Comparison of ENCODE assay signal across 2 cellular contexts in the genomic region with DNA sequence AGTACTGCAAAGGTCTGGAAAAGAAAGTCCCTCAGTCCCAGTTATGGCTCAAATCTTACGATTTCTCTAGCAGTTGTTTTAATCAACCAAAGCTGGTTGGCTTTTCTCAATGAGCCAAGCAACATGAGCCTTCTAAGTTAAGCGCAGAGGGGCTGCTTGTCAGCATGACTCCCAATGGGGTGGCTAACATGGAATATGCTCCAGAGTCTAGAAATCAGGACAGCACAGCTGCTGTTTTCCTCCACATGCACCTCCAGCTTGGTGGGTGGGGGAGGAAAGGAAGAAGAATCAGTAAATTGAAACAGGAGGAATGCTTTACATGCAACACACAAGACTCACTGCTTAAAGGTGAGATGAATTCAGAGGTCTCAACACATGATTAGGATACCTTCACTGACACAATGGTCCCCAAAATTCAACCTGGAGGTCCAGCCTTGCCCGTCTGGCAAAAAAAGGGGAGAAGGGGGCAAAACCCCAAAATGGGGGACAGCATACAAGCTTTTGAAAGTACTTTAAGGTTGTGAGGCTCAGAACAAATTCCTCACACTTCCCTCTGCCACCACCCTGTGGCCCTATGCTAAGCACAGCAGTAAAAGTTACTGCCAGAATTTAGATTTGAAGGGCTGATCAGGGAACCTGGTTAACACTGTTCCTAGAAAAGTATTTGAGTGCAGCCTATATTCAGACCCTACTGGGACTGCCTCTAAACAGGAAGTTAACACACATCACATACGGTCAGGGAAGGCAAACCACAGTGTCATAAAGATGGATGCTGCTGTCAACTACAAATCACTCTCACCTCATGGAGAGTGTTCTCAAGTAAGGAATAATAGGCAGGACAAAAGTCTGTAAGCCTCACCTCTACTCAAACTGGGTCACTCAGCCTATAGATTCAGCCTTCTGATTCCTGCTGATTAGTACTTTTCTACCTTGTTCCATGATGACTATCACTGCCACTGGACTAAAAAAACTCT.
TF ChIP-seq lines count a peak whose summit lies in the region.

No MANE protein-coding gene starts in this region.

TF ChIP-seq in SK-N-SH, 30 proteins besides CTCF, POLR2A, EP300 and RAD21 (continued from another document):
- peak; percentile 49; the same call in 1 of the 2 replicates for TF ChIP-seq PBX3 (IDR thresholded peaks at IDR 0.05)

TF ChIP-seq in SK-N-SH treated with all-trans-retinoic acid at 6 μM for 48 hours, 23 proteins besides CTCF, POLR2A, EP300 and RAD21 (continued from another document):
- TF ChIP-seq ZFP3 (CRISPR knock-in tag; IDR thresholded peaks at IDR 0.05) (no peak), TSHZ2 (CRISPR knock-in tag; IDR thresholded peaks at IDR 0.05) (no peak), ZNF565 (CRISPR knock-in tag; conservative IDR thresholded peaks at IDR 0.05; ENCODE audit: low read depth) (no peak), ZNF8 (CRISPR knock-in tag; IDR thresholded peaks at IDR 0.05) (no peak), CREB5 (CRISPR knock-in tag; IDR thresholded peaks at IDR 0.05; ENCODE audit: low read depth) (no peak), TOX (CRISPR knock-in tag; IDR thresholded peaks at IDR 0.05; ENCODE audit: borderline replicate concordance) (no peak), BACH2 (CRISPR knock-in tag; IDR thresholded peaks at IDR 0.05; ENCODE audit: borderline replicate concordance) (no peak), ZFP30 (CRISPR knock-in tag; IDR thresholded peaks at IDR 0.05) (no peak), TCF4 (CRISPR knock-in tag; IDR thresholded peaks at IDR 0.05; ENCODE audit: borderline replicate concordance) (no peak), GLIS3 (CRISPR knock-in tag; IDR thresholded peaks at IDR 0.05) (no peak), SNAI2 (CRISPR knock-in tag; IDR thresholded peaks at IDR 0.05) (no peak), ZNF70 (CRISPR knock-in tag; IDR thresholded peaks at IDR 0.05) (no peak), ZC3H10 (CRISPR knock-in tag; IDR thresholded peaks at IDR 0.05) (no peak)
- TF ChIP-seq, protein P1, sequence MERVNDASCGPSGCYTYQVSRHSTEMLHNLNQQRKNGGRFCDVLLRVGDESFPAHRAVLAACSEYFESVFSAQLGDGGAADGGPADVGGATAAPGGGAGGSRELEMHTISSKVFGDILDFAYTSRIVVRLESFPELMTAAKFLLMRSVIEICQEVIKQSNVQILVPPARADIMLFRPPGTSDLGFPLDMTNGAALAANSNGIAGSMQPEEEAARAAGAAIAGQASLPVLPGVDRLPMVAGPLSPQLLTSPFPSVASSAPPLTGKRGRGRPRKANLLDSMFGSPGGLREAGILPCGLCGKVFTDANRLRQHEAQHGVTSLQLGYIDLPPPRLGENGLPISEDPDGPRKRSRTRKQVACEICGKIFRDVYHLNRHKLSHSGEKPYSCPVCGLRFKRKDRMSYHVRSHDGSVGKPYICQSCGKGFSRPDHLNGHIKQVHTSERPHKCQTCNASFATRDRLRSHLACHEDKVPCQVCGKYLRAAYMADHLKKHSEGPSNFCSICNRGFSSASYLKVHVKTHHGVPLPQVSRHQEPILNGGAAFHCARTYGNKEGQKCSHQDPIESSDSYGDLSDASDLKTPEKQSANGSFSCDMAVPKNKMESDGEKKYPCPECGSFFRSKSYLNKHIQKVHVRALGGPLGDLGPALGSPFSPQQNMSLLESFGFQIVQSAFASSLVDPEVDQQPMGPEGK (CRISPR knock-in tag; IDR thresholded peaks at IDR 0.05; ENCODE audit: borderline replicate concordance): no peak
